ENCODE assay signal across 1 cellular context in the genomic region with DNA sequence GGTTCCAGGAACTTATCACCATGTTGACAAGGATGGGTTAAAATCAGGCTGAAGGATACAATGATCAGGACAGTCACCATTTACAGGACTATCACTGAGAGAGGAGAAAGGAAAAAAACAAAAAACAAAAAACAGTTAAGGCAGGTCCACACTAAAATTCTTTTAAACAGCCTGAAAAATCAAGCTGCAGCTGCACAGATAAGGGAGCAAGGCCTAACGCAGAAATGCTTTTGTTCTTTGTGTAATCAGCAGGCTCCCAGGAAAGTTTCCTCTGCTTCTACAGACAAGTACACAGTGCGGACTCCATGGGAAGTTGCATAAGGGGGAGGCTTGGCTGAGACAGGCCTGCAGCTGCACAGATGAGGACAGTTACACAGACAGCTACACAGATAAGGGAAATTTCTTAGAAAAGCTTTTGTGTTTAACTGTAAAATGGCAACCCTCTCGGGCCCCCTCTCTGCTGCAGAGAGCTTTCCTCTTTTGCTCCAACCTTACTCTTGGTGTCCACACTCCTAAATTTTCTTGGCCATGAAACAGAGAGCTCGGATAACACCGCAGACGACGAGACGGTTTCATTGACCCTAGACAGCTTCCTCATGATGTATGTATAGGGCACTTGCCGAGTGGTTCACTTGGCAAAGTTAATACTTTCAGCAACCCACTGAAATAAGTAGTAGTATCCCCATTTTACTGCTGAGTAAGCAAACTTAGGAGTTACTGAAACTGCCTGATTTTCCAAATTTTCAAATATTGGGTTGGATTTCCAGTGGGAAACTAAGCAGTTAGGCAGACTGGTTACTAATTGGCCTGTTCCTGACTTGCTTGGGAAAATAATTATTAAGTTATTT.
TF ChIP-seq lines count a peak whose summit lies in the region.

No MANE protein-coding gene starts in this region.

TF ChIP-seq in HEK293, 187 proteins besides CTCF, POLR2A, EP300 and RAD21 (continued from another document):
- TF ChIP-seq, protein P1, sequence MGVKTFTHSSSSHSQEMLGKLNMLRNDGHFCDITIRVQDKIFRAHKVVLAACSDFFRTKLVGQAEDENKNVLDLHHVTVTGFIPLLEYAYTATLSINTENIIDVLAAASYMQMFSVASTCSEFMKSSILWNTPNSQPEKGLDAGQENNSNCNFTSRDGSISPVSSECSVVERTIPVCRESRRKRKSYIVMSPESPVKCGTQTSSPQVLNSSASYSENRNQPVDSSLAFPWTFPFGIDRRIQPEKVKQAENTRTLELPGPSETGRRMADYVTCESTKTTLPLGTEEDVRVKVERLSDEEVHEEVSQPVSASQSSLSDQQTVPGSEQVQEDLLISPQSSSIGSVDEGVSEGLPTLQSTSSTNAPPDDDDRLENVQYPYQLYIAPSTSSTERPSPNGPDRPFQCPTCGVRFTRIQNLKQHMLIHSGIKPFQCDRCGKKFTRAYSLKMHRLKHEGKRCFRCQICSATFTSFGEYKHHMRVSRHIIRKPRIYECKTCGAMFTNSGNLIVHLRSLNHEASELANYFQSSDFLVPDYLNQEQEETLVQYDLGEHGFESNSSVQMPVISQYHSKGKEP (tag by site-specific recombination; IDR thresholded peaks at IDR 0.05) = peak; percentile 24; the same call in 1 of the 2 replicates
- TF ChIP-seq, protein P2, sequence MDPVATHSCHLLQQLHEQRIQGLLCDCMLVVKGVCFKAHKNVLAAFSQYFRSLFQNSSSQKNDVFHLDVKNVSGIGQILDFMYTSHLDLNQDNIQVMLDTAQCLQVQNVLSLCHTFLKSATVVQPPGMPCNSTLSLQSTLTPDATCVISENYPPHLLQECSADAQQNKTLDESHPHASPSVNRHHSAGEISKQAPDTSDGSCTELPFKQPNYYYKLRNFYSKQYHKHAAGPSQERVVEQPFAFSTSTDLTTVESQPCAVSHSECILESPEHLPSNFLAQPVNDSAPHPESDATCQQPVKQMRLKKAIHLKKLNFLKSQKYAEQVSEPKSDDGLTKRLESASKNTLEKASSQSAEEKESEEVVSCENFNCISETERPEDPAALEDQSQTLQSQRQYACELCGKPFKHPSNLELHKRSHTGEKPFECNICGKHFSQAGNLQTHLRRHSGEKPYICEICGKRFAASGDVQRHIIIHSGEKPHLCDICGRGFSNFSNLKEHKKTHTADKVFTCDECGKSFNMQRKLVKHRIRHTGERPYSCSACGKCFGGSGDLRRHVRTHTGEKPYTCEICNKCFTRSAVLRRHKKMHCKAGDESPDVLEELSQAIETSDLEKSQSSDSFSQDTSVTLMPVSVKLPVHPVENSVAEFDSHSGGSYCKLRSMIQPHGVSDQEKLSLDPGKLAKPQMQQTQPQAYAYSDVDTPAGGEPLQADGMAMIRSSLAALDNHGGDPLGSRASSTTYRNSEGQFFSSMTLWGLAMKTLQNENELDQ (tag by site-specific recombination; IDR thresholded peaks at IDR 0.05; ENCODE audit: low read depth) = no peak
- TF ChIP-seq ZBTB17 (tag by site-specific recombination; IDR thresholded peaks at IDR 0.05) (peak; percentile 62), ZNF266 (tag by site-specific recombination; IDR thresholded peaks at IDR 0.05; ENCODE audit: low read depth) (no peak), ZNF335 (tag by site-specific recombination; conservative IDR thresholded peaks at IDR 0.05) (peak; percentile 68), ZNF664 (tag by site-specific recombination; IDR thresholded peaks at IDR 0.05) (no peak), OSR2 (tag by site-specific recombination; IDR thresholded peaks at IDR 0.05) (no peak), RBAK (tag by site-specific recombination; IDR thresholded peaks at IDR 0.05) (no peak), SCRT1 (tag by site-specific recombination; IDR thresholded peaks at IDR 0.05; ENCODE audit: borderline replicate concordance) (no peak), ZNF600 (tag by site-specific recombination; IDR thresholded peaks at IDR 0.05) (no peak), WT1 (tag by site-specific recombination; IDR thresholded peaks at IDR 0.05) (no peak), ZNF529 (tag by site-specific recombination; IDR thresholded peaks at IDR 0.05; ENCODE audit: insufficient replicate concordance) (no peak), KLF10 (tag by site-specific recombination; IDR thresholded peaks at IDR 0.05) (no peak), ZNF791 (tag by site-specific recombination; IDR thresholded peaks at IDR 0.05) (no peak), GFI1B (tag by site-specific recombination; IDR thresholded peaks at IDR 0.05) (no peak), YY1 (tag by site-specific recombination; IDR thresholded peaks at IDR 0.05) (no peak), ZNF112 (tag by site-specific recombination; IDR thresholded peaks at IDR 0.05) (no peak), ZNF175 (tag by site-specific recombination; IDR thresholded peaks at IDR 0.05) (no peak), ZFP69B (tag by site-specific recombination; IDR thresholded peaks at IDR 0.05) (0 out of 2 replicates have a peak, but pooled peaks have one; percentile 22), ZSCAN16 (tag by site-specific recombination; IDR thresholded peaks at IDR 0.05) (0 out of 2 replicates have a peak, but pooled peaks have one; percentile 40), ZNF350 (tag by site-specific recombination; IDR thresholded peaks at IDR 0.05) (no peak), GLIS2 (tag by site-specific recombination; IDR thresholded peaks at IDR 0.05) (no peak), TRIM28 (IDR thresholded peaks at IDR 0.05; ENCODE audit: borderline replicate concordance, low read length) (peak; percentile 63; the same call in 1 of the 2 replicates), ZNF776 (tag by site-specific recombination; IDR thresholded peaks at IDR 0.05; ENCODE audit: borderline replicate concordance) (no peak), OVOL3 (tag by site-specific recombination; IDR thresholded peaks at IDR 0.05) (0 out of 2 replicates have a peak, but pooled peaks have one; percentile 46), HOXC10 (CRISPR knock-in tag; IDR thresholded peaks at IDR 0.05) (no peak), ZBTB21 (tag by site-specific recombination; IDR thresholded peaks at IDR 0.05) (no peak), TCF7L2 (IDR thresholded peaks at IDR 0.05; ENCODE audit: borderline replicate concordance, low read depth, low read length) (no peak)
- TF ChIP-seq, protein P3, sequence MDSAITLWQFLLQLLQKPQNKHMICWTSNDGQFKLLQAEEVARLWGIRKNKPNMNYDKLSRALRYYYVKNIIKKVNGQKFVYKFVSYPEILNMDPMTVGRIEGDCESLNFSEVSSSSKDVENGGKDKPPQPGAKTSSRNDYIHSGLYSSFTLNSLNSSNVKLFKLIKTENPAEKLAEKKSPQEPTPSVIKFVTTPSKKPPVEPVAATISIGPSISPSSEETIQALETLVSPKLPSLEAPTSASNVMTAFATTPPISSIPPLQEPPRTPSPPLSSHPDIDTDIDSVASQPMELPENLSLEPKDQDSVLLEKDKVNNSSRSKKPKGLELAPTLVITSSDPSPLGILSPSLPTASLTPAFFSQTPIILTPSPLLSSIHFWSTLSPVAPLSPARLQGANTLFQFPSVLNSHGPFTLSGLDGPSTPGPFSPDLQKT (IDR thresholded peaks at IDR 0.05; ENCODE audit: borderline replicate concordance, low read depth, low read length) = no peak
- TF ChIP-seq, protein P4, sequence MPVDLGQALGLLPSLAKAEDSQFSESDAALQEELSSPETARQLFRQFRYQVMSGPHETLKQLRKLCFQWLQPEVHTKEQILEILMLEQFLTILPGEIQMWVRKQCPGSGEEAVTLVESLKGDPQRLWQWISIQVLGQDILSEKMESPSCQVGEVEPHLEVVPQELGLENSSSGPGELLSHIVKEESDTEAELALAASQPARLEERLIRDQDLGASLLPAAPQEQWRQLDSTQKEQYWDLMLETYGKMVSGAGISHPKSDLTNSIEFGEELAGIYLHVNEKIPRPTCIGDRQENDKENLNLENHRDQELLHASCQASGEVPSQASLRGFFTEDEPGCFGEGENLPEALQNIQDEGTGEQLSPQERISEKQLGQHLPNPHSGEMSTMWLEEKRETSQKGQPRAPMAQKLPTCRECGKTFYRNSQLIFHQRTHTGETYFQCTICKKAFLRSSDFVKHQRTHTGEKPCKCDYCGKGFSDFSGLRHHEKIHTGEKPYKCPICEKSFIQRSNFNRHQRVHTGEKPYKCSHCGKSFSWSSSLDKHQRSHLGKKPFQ (tag by site-specific recombination; IDR thresholded peaks at IDR 0.05) = no peak
- TF ChIP-seq, protein P5, sequence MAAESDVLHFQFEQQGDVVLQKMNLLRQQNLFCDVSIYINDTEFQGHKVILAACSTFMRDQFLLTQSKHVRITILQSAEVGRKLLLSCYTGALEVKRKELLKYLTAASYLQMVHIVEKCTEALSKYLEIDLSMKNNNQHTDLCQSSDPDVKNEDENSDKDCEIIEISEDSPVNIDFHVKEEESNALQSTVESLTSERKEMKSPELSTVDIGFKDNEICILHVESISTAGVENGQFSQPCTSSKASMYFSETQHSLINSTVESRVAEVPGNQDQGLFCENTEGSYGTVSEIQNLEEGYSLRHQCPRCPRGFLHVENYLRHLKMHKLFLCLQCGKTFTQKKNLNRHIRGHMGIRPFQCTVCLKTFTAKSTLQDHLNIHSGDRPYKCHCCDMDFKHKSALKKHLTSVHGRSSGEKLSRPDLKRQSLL (tag by site-specific recombination; IDR thresholded peaks at IDR 0.05) = no peak
- TF ChIP-seq, protein P6, sequence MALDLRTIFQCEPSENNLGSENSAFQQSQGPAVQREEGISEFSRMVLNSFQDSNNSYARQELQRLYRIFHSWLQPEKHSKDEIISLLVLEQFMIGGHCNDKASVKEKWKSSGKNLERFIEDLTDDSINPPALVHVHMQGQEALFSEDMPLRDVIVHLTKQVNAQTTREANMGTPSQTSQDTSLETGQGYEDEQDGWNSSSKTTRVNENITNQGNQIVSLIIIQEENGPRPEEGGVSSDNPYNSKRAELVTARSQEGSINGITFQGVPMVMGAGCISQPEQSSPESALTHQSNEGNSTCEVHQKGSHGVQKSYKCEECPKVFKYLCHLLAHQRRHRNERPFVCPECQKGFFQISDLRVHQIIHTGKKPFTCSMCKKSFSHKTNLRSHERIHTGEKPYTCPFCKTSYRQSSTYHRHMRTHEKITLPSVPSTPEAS (tag by site-specific recombination; IDR thresholded peaks at IDR 0.05) = no peak
- TF ChIP-seq, protein P7, sequence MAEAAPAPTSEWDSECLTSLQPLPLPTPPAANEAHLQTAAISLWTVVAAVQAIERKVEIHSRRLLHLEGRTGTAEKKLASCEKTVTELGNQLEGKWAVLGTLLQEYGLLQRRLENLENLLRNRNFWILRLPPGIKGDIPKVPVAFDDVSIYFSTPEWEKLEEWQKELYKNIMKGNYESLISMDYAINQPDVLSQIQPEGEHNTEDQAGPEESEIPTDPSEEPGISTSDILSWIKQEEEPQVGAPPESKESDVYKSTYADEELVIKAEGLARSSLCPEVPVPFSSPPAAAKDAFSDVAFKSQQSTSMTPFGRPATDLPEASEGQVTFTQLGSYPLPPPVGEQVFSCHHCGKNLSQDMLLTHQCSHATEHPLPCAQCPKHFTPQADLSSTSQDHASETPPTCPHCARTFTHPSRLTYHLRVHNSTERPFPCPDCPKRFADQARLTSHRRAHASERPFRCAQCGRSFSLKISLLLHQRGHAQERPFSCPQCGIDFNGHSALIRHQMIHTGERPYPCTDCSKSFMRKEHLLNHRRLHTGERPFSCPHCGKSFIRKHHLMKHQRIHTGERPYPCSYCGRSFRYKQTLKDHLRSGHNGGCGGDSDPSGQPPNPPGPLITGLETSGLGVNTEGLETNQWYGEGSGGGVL (tag by site-specific recombination; IDR thresholded peaks at IDR 0.05) = no peak
